In genomic region chr1:59296358-59297256, GRCh38 we compare ENCODE assay signal across 1 cellular context.
TF ChIP-seq lines count a peak whose summit lies in the region.

TSS of gene FGGY (plus strand) at chr1:59297094. CDS start at chr1:59321550, 24,456 bp downstream.

TF ChIP-seq in SK-N-SH, 30 proteins besides CTCF, POLR2A, EP300 and RAD21 (continued from another document):
- peak; percentile 30 for TF ChIP-seq NFIC (IDR thresholded peaks at IDR 0.05; ENCODE audit: borderline replicate concordance)
- TF ChIP-seq TCF12 (IDR thresholded peaks at IDR 0.05): peak; percentile 11; the same call in 1 of the 2 replicates
- TF ChIP-seq ZBTB33 (IDR thresholded peaks at IDR 0.05; ENCODE audit: borderline replicate concordance, low read depth): no peak
- peak; percentile 87 for TF ChIP-seq NRF1 (IDR thresholded peaks at IDR 0.05; ENCODE audit: low read depth, low read length)
TF ChIP-seq in SK-N-SH: peak in this region for 13.
